Comparison of ENCODE assay signal across 20 cellular contexts in genomic region chr2:145036421-145036901, GRCh38.
DNase-seq lines count a peak whose midpoint lies in the region; ATAC-seq, FAIRE-seq and TF ChIP-seq lines count a peak whose summit lies in the region.
"Had no signal": no experiment of that assay in that cellular context is flagged by ENCODE, and none has a peak within 500 bp of the region (broad histone marks: within the 10 kb centered on the region; RNA-seq: fewer than 3 reads in every experiment).

No MANE protein-coding gene starts in this region.

- no peaks in the 10 kb centered on the region for H3F3A ChIP-seq in smooth muscle cell (ENCODE audit: low read depth)

- no peak overlapping the region for H3K27ac ChIP-seq in smooth muscle cell (ENCODE audit: low read depth)
- H3K27ac ChIP-seq: hepatocyte, pancreas had no signal

- H3K4me3 ChIP-seq in fibroblast of pulmonary artery (replicated peaks; ENCODE audit: low read depth, low read length) (no peak overlapping the region), smooth muscle cell (no peak overlapping the region)
- H3K4me3 ChIP-seq: hepatocyte, pancreas had no signal

- no peak for FAIRE-seq in GM12892 (lab: Jason Lieb, UNC)
- FAIRE-seq: GM12891, keratinocyte, pancreas, small intestine had no signal

- no peaks in the 10 kb centered on the region for H3K4me1 ChIP-seq in smooth muscle cell (ENCODE audit: low read depth)
- H3K4me1 ChIP-seq: pancreas had no signal

- DNase-seq in AG09319 (ENCODE audit: extremely low read depth, low read depth), result peak; percentile 24
- DNase-seq in SK-MEL-5 (ENCODE audit: low read depth, low spot score), result peak; percentile 92
- peak; percentile 35 for DNase-seq in fibroblast of pulmonary artery (ENCODE audit: low read depth)
- DNase-seq in smooth muscle cell (lab: John Stamatoyannopoulos, UW; ENCODE audit: unreplicated experiment), result no peak
- DNase-seq in GM12892 (ENCODE audit: insufficient read length), result no peak
- DNase-seq in activated T-cell treated with anti-CD3 and anti-CD28 coated beads, Interleukin-2, amount 50 U/mL, for 48 hours, result no peak
- DNase-seq: activated CD8-positive, alpha-beta memory T cell treated with anti-CD3 and anti-CD28 coated beads, Interleukin-2, amount 10 ng/mL, durations not matched to agents 7 days and 5 days; dermis blood vessel endothelial cell; H7; NCI-H1694; NCI-H345; pancreas; SHP77; small intestine had no signal

- 96% methylated on average over 5 of the region's 5 CpGs for WGBS in smooth muscle cell (ENCODE audit: low lambda C conversion rate)

- H3K9me3 ChIP-seq in smooth muscle cell (replicated peaks; ENCODE audit: low read depth), result no peaks in the 10 kb centered on the region
- H3K9me3 ChIP-seq: pancreas had no signal

- TF ChIP-seq POLR2A in GM12892 (IDR thresholded peaks at IDR 0.05; ENCODE audit: low read depth, low read length), result no peak

- no peak overlapping the region for H3K4me2 ChIP-seq in smooth muscle cell
- H3K4me2 ChIP-seq: hepatocyte had no signal

- ATAC-seq in HG02884 (IDR thresholded peaks at IDR 0.05; ENCODE audit: unreplicated experiment) (no peak), GM18498 (IDR thresholded peaks at IDR 0.05; ENCODE audit: unreplicated experiment) (no peak)
- ATAC-seq: activated CD8-positive, alpha-beta memory T cell treated with anti-CD3 and anti-CD28 coated beads, Interleukin-2, amount 10 ng/mL, durations not matched to agents 7 days and 5 days; pancreas; stimulated activated memory B cell treated with anti-CD40 and anti-IgM and Interleukin-4, amounts not matched to agents 10 μg/mL and 1 μg/mL and 100 μg/mL, for 72 hours had no signal

- TF ChIP-seq CTCF in AG09319 (IDR thresholded peaks at IDR 0.05; ENCODE audit: low read depth, low read length) (no peak), fibroblast of pulmonary artery (IDR thresholded peaks at IDR 0.05; ENCODE audit: low read length, missing control alignments) (no peak), smooth muscle cell (IDR thresholded peaks at IDR 0.05; ENCODE audit: borderline replicate concordance, insufficient read depth, poor library complexity, severe bottlenecking) (no peak)

- H3K9ac ChIP-seq in smooth muscle cell (ENCODE audit: low read depth), result no peak overlapping the region

- H3K79me2 ChIP-seq in smooth muscle cell (ENCODE audit: low read depth), result no peaks in the 10 kb centered on the region
- H3K79me2 ChIP-seq: hepatocyte had no signal

- H3K27me3 ChIP-seq in smooth muscle cell (ENCODE audit: low read depth), result no peaks in the 10 kb centered on the region
- H3K27me3 ChIP-seq: hepatocyte, pancreas had no signal

- H3K36me3 ChIP-seq in smooth muscle cell (ENCODE audit: low read depth), result no peaks in the 10 kb centered on the region
- H3K36me3 ChIP-seq: pancreas had no signal

- H2AFZ ChIP-seq in smooth muscle cell (ENCODE audit: low read depth), result peak overlapping the region; percentile 53
- H2AFZ ChIP-seq: hepatocyte had no signal

- in situ Hi-C loops in SK-MEL-5 (cut with HindIII; ENCODE audit: low pct_unique_long_range_greater_than_20kb, low sequenced_read_pairs), result no loop called here

- H4K20me1 ChIP-seq in smooth muscle cell (ENCODE audit: low read depth), result no peaks in the 10 kb centered on the region

Comparison
In these comparisons a context has a peak if more than half of its experiments do, and no peak if none do; other contexts are left out.
1. DNase-seq: peak in AG09319 (single experiment), SK-MEL-5 (single experiment) and fibroblast of pulmonary artery (single experiment); none in smooth muscle cell (single experiment), GM12892 (single experiment) and activated T-cell treated with anti-CD3 and anti-CD28 coated beads, Interleukin-2, amount 50 U/mL, for 48 hours (0 of 2).